In the genomic region with DNA sequence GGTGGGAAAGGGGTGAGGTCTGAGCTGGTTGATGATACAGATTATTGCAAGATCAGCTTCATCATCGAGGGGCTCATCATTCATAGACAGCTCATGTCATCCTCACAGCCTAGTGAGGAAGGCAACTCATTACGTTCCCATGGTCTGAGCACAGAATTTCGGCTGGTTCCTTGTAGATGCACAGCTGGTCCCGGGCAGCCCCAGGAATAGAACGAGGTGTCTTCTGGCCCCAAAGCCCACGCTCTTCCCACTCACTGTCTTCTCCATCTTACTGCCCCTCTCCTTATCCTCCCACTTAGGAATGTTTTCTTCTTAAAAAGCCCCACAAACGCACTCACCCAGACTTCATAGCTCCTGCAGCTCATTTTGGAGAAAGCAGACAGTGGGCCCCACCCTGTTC, we compare ENCODE assay signal across 20 cellular contexts.
DNase-seq lines count a peak whose midpoint lies in the region; ATAC-seq and TF ChIP-seq lines count a peak whose summit lies in the region.
"Had no signal": no experiment of that assay in that cellular context is flagged by ENCODE, and none has a peak within 500 bp of the region (broad histone marks: within the 10 kb centered on the region; RNA-seq: fewer than 3 reads in every experiment).

No MANE protein-coding gene starts in this region.

- WGBS in thyroid gland, 2 donors: 95 to 98% methylated on average over 7 of the region's 7 CpGs

- peak; percentile 1 for DNase-seq in activated CD4-positive, alpha-beta T cell treated with anti-CD3 and anti-CD28 coated beads for 36 hours
- no peak for DNase-seq in activated CD4-positive, alpha-beta T cell treated with anti-CD3 and anti-CD28 coated beads for 4 hours
- DNase-seq in SJSA1 (ENCODE audit: low read depth in 1 of 2, low spot score in 2 of 2) (no peak), thyroid gland (no peak), left colon (no peak), NOMO-1 treated with dmso at 0.1 percent for 144 hours (lab: John Stamatoyannopoulos, UW; ENCODE audit: unreplicated experiment) (no peak), activated gamma-delta T cell treated with Interleukin-2 at 50 U/mL for 16 hours (no peak)
- DNase-seq: CD4-positive, alpha-beta memory T cell; DMS153; GDM1; Karpas-422; NCI-H1436 treated with DMSO at 0.1 percent for 48 hours; NCI-H2029; PC-9 had no signal

- H3K4me1 Mint-ChIP-seq in activated CD4-positive, alpha-beta T cell treated with anti-CD3 and anti-CD28 coated beads for 36 hours: peaks cover 14% of the 10 kb centered on the region
- peaks cover 42% of the 10 kb centered on the region for H3K4me1 Mint-ChIP-seq in nephron
- H3K4me1 Mint-ChIP-seq: B cell; CD4-positive, alpha-beta memory T cell; IgD-negative memory B cell had no signal

- intact Hi-C loops in activated CD4-positive, alpha-beta T cell treated with anti-CD3 and anti-CD28 coated beads for 36 hours (cut with DNase I, micrococcal nuclease): no loop called here
- intact Hi-C loops in thyroid gland (cut with DNase I): no loop called here
- intact Hi-C loops in left colon (cut with DNase I, micrococcal nuclease): no loop called here

- H3K36me3 Mint-ChIP-seq in activated CD4-positive, alpha-beta T cell treated with anti-CD3 and anti-CD28 coated beads for 36 hours (ENCODE audit: low read depth): no peaks in the 10 kb centered on the region
- H3K36me3 Mint-ChIP-seq in nephron (ENCODE audit: low read depth): no peaks in the 10 kb centered on the region
- H3K36me3 Mint-ChIP-seq: CD4-positive, alpha-beta memory T cell had no signal

- H3K27ac ChIP-seq in SJSA1: peak overlapping the region; percentile 76
- H3K27ac ChIP-seq in thyroid gland: peak overlapping the region in 2 of 3 donors; percentile 49 to 91
- H3K27ac ChIP-seq: 22Rv1, PC-9, RWPE1 had no signal

- peaks cover 58% of the 10 kb centered on the region for H3K4me1 ChIP-seq in SJSA1 (replicated peaks)
- peaks cover 26 to 57% of the 10 kb centered on the region in 2 donors for H3K4me1 ChIP-seq in thyroid gland

- H3K27me3 ChIP-seq in SJSA1 (replicated peaks): no peaks in the 10 kb centered on the region
- H3K27me3 ChIP-seq in thyroid gland: no peaks in the 10 kb centered on the region

- no peak for ATAC-seq in activated CD4-positive, alpha-beta T cell treated with anti-CD3 and anti-CD28 coated beads for 36 hours
- no peak for ATAC-seq in left colon

- no peak overlapping the region for H3K4me3 Mint-ChIP-seq in activated CD4-positive, alpha-beta T cell treated with anti-CD3 and anti-CD28 coated beads for 36 hours
- no peak overlapping the region for H3K4me3 Mint-ChIP-seq in nephron
- H3K4me3 Mint-ChIP-seq: B cell; CD4-positive, alpha-beta memory T cell; H9; IgD-negative memory B cell had no signal

- H3K9me3 ChIP-seq in SJSA1 (replicated peaks): no peaks in the 10 kb centered on the region
- H3K9me3 ChIP-seq in thyroid gland: no peaks in the 10 kb centered on the region

- TF ChIP-seq POLR2A in thyroid gland (IDR thresholded peaks at IDR 0.05): no peak

- POLR2A ChIA-PET in activated CD4-positive, alpha-beta T cell treated with anti-CD3 and anti-CD28 coated beads for 36 hours (lab: Charles Lee): no interaction called here

- H3K27ac Mint-ChIP-seq in activated CD4-positive, alpha-beta T cell treated with anti-CD3 and anti-CD28 coated beads for 36 hours: no peak overlapping the region
- H3K27ac Mint-ChIP-seq in nephron: peak overlapping the region in 2 of 3 experiments; percentile 13 to 52
- H3K27ac Mint-ChIP-seq: B cell; CD4-positive, alpha-beta memory T cell; H9; IgD-negative memory B cell had no signal

- no peaks in the 10 kb centered on the region for H3K9me3 Mint-ChIP-seq in activated CD4-positive, alpha-beta T cell treated with anti-CD3 and anti-CD28 coated beads for 36 hours (ENCODE audit: low read depth)
- no peaks in the 10 kb centered on the region for H3K9me3 Mint-ChIP-seq in nephron
- H3K9me3 Mint-ChIP-seq: CD4-positive, alpha-beta memory T cell; H9; IgD-negative memory B cell had no signal

- peaks cover 6% of the 10 kb centered on the region for H3K27me3 Mint-ChIP-seq in activated CD4-positive, alpha-beta T cell treated with anti-CD3 and anti-CD28 coated beads for 36 hours
- peaks cover 18% of the 10 kb centered on the region for H3K27me3 Mint-ChIP-seq in nephron (ENCODE audit: low read depth)

- H3K36me3 ChIP-seq in SJSA1: no peaks in the 10 kb centered on the region
- H3K36me3 ChIP-seq in thyroid gland: no peaks in the 10 kb centered on the region

- CTCF ChIA-PET in activated CD4-positive, alpha-beta T cell treated with anti-CD3 and anti-CD28 coated beads for 36 hours (lab: Charles Lee): interaction anchor here (0.6 to 4.0 kb wide), 3 partner anchors 11 to 246 kb away, joined by 3 to 18 read pairs (median 11); no protein-coding TSS in a partner anchor

- H3K4me3 ChIP-seq in SJSA1 (no peak overlapping the region), thyroid gland (replicated peaks in 1 of 3) (no peak overlapping the region)
- H3K4me3 ChIP-seq: PC-9 had no signal

- TF ChIP-seq CTCF in nephron (IDR thresholded peaks at IDR 0.05; ENCODE audit: unreplicated experiment in 3 of 3) (no peak), thyroid gland (IDR thresholded peaks at IDR 0.05) (no peak)
